ENCODE assay signal across 39 cellular contexts in the genomic region with DNA sequence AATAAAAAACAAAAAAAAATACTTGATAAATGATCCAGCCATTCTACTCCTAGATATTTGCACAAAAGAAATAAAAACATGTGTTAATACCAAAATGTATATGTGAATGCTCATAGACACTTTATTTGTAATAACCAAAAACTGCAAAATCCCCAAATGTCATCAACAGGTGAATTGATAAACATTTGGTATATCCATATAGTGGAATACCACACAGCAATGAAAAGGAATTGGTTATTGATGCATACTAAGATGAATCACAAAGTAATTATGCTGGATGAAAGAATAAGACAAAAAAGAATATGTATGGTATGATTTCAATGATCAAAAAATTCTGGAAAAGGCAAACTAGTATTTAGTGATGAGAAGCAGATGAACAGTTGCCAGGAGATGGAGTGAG.
"Had no signal": no experiment of that assay in that cellular context is flagged by ENCODE, and none has a peak within 500 bp of the region (broad histone marks: within the 10 kb centered on the region; RNA-seq: fewer than 3 reads in every experiment).

No MANE protein-coding gene starts in this region.

- H3K4me3 Mint-ChIP-seq: activated naive CD4-positive, alpha-beta T cell treated with anti-CD3 and anti-CD28 coated beads for 36 hours; activated naive CD4-positive, alpha-beta T cell treated with anti-CD3 and anti-CD28 coated beads, Interleukin-2, amount 10 ng/mL, durations not matched to agents 7 days and 5 days; activated naive CD4-positive, alpha-beta T cell treated with anti-CD3 and anti-CD28 coated beads, Interleukin-2, amount 50 U/mL, for 24 hours; activated naive CD8-positive, alpha-beta T cell; activated naive CD8-positive, alpha-beta T cell treated with anti-CD3 and anti-CD28 coated beads for 36 hours; activated naive CD8-positive, alpha-beta T cell treated with anti-CD3 and anti-CD28 coated beads, Interleukin-2, amount 10 ng/mL, durations not matched to agents 7 days and 5 days; activated naive CD8-positive, alpha-beta T cell treated with anti-CD3 and anti-CD28 coated beads, Interleukin-2, amount 50 U/mL, for 24 hours; activated T-cell treated with anti-CD3 and anti-CD28 coated beads, Interleukin-2, amount 50 U/mL, for 4 hours; activated T-cell treated with anti-CD3 and anti-CD28 coated beads, Interleukin-2, amount 50 U/mL, for 72 hours; activated T-helper 1 cell treated with anti-CD3 and anti-CD28 coated beads, Interleukin-12 subunit alpha, Interleukin-12 subunit beta, Interleukin-2, Interleukin-4 antibody, amounts not matched to agents 30 ng/mL and 10 ng/mL and 1 ng/mL, durations not matched to agents 14 hours and 24 hours and 36 hours; activated T-helper 17 cell treated with anti-CD3 and anti-CD28 coated beads, Interleukin-2, amount 50 U/mL, for 72 hours; brain; central memory CD8-positive, alpha-beta T cell had no signal

- H3K27me3 ChIP-seq: adrenal gland, ascending aorta, body of pancreas, brain microvascular endothelial cell, breast epithelium, cardiac muscle cell had no signal

- H3K9me3 ChIP-seq: adrenal gland, ascending aorta, body of pancreas, breast epithelium had no signal

- DNase-seq: activated effector memory CD4-positive, alpha-beta T cell treated with anti-CD3 and anti-CD28 coated beads, Interleukin-2, amount 50 U/mL, for 16 hours; activated effector memory CD4-positive, alpha-beta T cell treated with Interleukin-2 at 50 U/mL for 16 hours; activated gamma-delta T cell; activated gamma-delta T cell treated with Interleukin-2 at 50 U/mL for 16 hours; activated naive CD4-positive, alpha-beta T cell; activated naive CD4-positive, alpha-beta T cell treated with anti-CD3 and anti-CD28 coated beads for 36 hours; activated naive CD4-positive, alpha-beta T cell treated with anti-CD3 and anti-CD28 coated beads, Interleukin-2, amount 10 ng/mL, durations not matched to agents 7 days and 5 days; activated naive CD4-positive, alpha-beta T cell treated with anti-CD3 and anti-CD28 coated beads, Interleukin-2, amount 50 U/mL, for 16 hours; activated naive CD4-positive, alpha-beta T cell treated with Interleukin-2 at 50 U/mL for 16 hours; activated naive CD8-positive, alpha-beta T cell treated with anti-CD3 and anti-CD28 coated beads for 36 hours; activated naive CD8-positive, alpha-beta T cell treated with anti-CD3 and anti-CD28 coated beads, Interleukin-2, amount 10 ng/mL, durations not matched to agents 7 days and 5 days; activated naive CD8-positive, alpha-beta T cell treated with anti-CD3 and anti-CD28 coated beads, Interleukin-2, amount 50 U/mL, for 24 hours; activated T-cell treated with anti-CD3 and anti-CD28 coated beads, Interleukin-2, amount 50 U/mL, for 4 hours; activated T-cell treated with anti-CD3 and anti-CD28 coated beads, Interleukin-2, amount 50 U/mL, for 48 hours; activated T-cell treated with anti-CD3 and anti-CD28 coated beads, Interleukin-2, amount 50 U/mL, for 72 hours; adrenal gland; amniotic stem cell; amygdala; anterior cingulate cortex; aorta; body of pancreas; brain microvascular endothelial cell; caudate nucleus; central memory CD4-positive, alpha-beta T cell; cerebellar nuclear complex had no signal

- H3K27ac Mint-ChIP-seq: activated naive CD4-positive, alpha-beta T cell treated with anti-CD3 and anti-CD28 coated beads for 36 hours; activated naive CD4-positive, alpha-beta T cell treated with anti-CD3 and anti-CD28 coated beads, Interleukin-2, amount 10 ng/mL, durations not matched to agents 7 days and 5 days; activated naive CD4-positive, alpha-beta T cell treated with anti-CD3 and anti-CD28 coated beads, Interleukin-2, amount 50 U/mL, for 24 hours; activated naive CD4-positive, alpha-beta T cell treated with anti-CD3 and anti-CD28 coated beads, Interleukin-2, amount 50 U/mL, for 72 hours; activated naive CD8-positive, alpha-beta T cell; activated naive CD8-positive, alpha-beta T cell treated with anti-CD3 and anti-CD28 coated beads for 36 hours; activated naive CD8-positive, alpha-beta T cell treated with anti-CD3 and anti-CD28 coated beads, Interleukin-2, amount 10 ng/mL, durations not matched to agents 7 days and 5 days; activated naive CD8-positive, alpha-beta T cell treated with anti-CD3 and anti-CD28 coated beads, Interleukin-2, amount 50 U/mL, for 24 hours; activated T-cell treated with anti-CD3 and anti-CD28 coated beads, Interleukin-2, amount 50 U/mL, for 72 hours; activated T-helper 1 cell treated with anti-CD3 and anti-CD28 coated beads, Interleukin-12 subunit alpha, Interleukin-12 subunit beta, Interleukin-2, Interleukin-4 antibody, amounts not matched to agents 30 ng/mL and 10 ng/mL and 1 ng/mL, durations not matched to agents 14 hours and 24 hours and 36 hours; activated T-helper 17 cell treated with anti-CD3 and anti-CD28 coated beads, Interleukin-2, amount 50 U/mL, for 72 hours; activated T-helper 2 cell treated with anti-CD3 and anti-CD28 coated beads, Interferon-gamma antibody, Interleukin-2, Interleukin-4, amounts not matched to agents 10 μg/mL and 5 μg/mL and 100 μg/mL, durations not matched to agents 14 hours and 24 hours and 36 hours; brain had no signal

- H3K9me3 Mint-ChIP-seq: activated naive CD4-positive, alpha-beta T cell treated with anti-CD3 and anti-CD28 coated beads for 36 hours; activated naive CD4-positive, alpha-beta T cell treated with anti-CD3 and anti-CD28 coated beads, Interleukin-2, amount 10 ng/mL, durations not matched to agents 7 days and 5 days; activated T-cell treated with anti-CD3 and anti-CD28 coated beads, Interleukin-2, amount 50 U/mL, for 72 hours; activated T-helper 17 cell treated with anti-CD3 and anti-CD28 coated beads, Interleukin-2, amount 50 U/mL, for 72 hours; central memory CD8-positive, alpha-beta T cell had no signal

- ATAC-seq: activated naive CD4-positive, alpha-beta T cell treated with anti-CD3 and anti-CD28 coated beads, Interleukin-2, amount 50 U/mL, for 72 hours; activated naive CD8-positive, alpha-beta T cell treated with anti-CD3 and anti-CD28 coated beads, Interleukin-2, amount 50 U/mL, for 24 hours; activated T-cell treated with anti-CD3 and anti-CD28 coated beads, Interleukin-2, amount 50 U/mL, for 4 hours; activated T-cell treated with anti-CD3 and anti-CD28 coated beads, Interleukin-2, amount 50 U/mL, for 72 hours; activated T-helper 17 cell treated with anti-CD3 and anti-CD28 coated beads, Interleukin-2, amount 50 U/mL, for 72 hours; body of pancreas had no signal

- H3K4me1 ChIP-seq: adrenal gland, ascending aorta, breast epithelium had no signal

- H3K36me3 Mint-ChIP-seq: activated naive CD4-positive, alpha-beta T cell treated with anti-CD3 and anti-CD28 coated beads, Interleukin-2, amount 10 ng/mL, durations not matched to agents 7 days and 5 days; activated naive CD4-positive, alpha-beta T cell treated with anti-CD3 and anti-CD28 coated beads, Interleukin-2, amount 50 U/mL, for 24 hours; activated naive CD4-positive, alpha-beta T cell treated with anti-CD3 and anti-CD28 coated beads, Interleukin-2, amount 50 U/mL, for 72 hours; activated naive CD8-positive, alpha-beta T cell; activated naive CD8-positive, alpha-beta T cell treated with anti-CD3 and anti-CD28 coated beads for 36 hours; activated naive CD8-positive, alpha-beta T cell treated with anti-CD3 and anti-CD28 coated beads, Interleukin-2, amount 10 ng/mL, durations not matched to agents 7 days and 5 days; brain had no signal

- H3K36me3 ChIP-seq: adrenal gland, ascending aorta, brain microvascular endothelial cell, breast epithelium, cardiac muscle cell had no signal

- FAIRE-seq: astrocyte, bronchial epithelial cell, colon had no signal

- H3K4me1 Mint-ChIP-seq: activated naive CD4-positive, alpha-beta T cell treated with anti-CD3 and anti-CD28 coated beads, Interleukin-2, amount 10 ng/mL, durations not matched to agents 7 days and 5 days; activated naive CD4-positive, alpha-beta T cell treated with anti-CD3 and anti-CD28 coated beads, Interleukin-2, amount 50 U/mL, for 24 hours; activated naive CD8-positive, alpha-beta T cell treated with anti-CD3 and anti-CD28 coated beads for 36 hours; activated naive CD8-positive, alpha-beta T cell treated with anti-CD3 and anti-CD28 coated beads, Interleukin-2, amount 10 ng/mL, durations not matched to agents 7 days and 5 days; activated naive CD8-positive, alpha-beta T cell treated with anti-CD3 and anti-CD28 coated beads, Interleukin-2, amount 50 U/mL, for 24 hours; activated T-helper 17 cell treated with anti-CD3 and anti-CD28 coated beads, Interleukin-2, amount 50 U/mL, for 72 hours; central memory CD8-positive, alpha-beta T cell had no signal

- H3K27ac ChIP-seq: adrenal gland, ascending aorta, body of pancreas, brain microvascular endothelial cell, breast epithelium, cardiac muscle cell had no signal

- H3K4me3 ChIP-seq: adrenal gland, ascending aorta, body of pancreas, breast epithelium, cardiac muscle cell had no signal
